8 cellular contexts compared by ENCODE assay signal in the genomic region with DNA sequence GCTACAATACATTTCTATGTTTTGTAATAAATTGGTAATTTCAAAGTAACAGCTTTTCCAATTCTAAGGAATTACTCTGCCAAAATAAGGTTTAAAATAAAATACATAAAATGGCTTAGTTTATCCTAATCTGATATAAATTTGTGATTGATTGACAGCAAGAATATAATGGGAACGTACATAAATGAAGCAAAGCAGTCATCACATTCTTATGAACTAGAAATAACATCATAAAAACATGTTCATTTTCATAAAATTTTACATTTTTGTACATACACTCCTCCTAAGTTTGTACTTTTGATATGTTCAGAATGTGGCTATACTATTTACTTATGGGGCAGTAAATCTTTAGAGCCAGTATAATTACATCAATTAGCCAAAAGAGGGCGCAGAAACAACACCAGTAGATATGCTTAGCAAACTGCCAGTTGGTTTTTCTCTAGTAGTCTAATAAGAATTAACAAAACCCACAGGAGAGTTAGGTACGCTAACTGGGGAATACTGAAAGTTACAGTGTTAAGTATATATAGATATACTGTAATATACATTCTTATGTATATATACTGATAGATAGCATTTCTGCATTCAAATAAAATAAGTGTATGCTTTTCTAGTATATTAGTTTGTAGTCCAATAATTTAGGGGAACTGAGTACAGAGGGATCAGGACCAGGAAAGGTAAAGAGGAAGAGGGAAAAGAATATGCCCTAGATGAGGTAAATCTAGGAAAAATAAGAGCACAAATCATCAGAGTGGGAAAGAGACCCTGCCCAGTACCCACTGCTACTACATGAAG.
DNase-seq lines count a peak whose midpoint lies in the region; ATAC-seq and TF ChIP-seq lines count a peak whose summit lies in the region.

No MANE protein-coding gene starts in this region.

- ATAC-seq in HG02798 (IDR thresholded peaks at IDR 0.05; ENCODE audit: poor library complexity, unreplicated experiment), result peak; percentile 90

- peak; percentile 39 for DNase-seq in AG08395 (ENCODE audit: low spot score)
- peak; percentile 7 for DNase-seq in GM13977 (ENCODE audit: low spot score)
- peak; percentile 60 for DNase-seq in NCI-H1436 treated with DMSO at 0.1 percent for 48 hours (lab: John Stamatoyannopoulos, UW)
- DNase-seq in hepatic stellate cell (ENCODE audit: low spot score), result peak; percentile 11
- DNase-seq in superior temporal gyrus (ENCODE audit: extremely low spot score), result peak; percentile 84
- no peak for DNase-seq in stimulated activated CD4-positive, alpha-beta T cell treated with anti-CD3 and anti-CD28 coated beads, Interleukin-2, amount 100 ng/mL, for 24 hours

- TF ChIP-seq CTCF in GM13977 (IDR thresholded peaks at IDR 0.05; ENCODE audit: extremely low read depth, insufficient read depth, missing control alignments) (peak; percentile 70), WI38 (IDR thresholded peaks at IDR 0.05; ENCODE audit: low read depth, low read length) (peak; percentile 51; the same call in 1 of the 2 replicates)

- no peak overlapping the region for H3K4me3 ChIP-seq in WI38 (ENCODE audit: low read depth, low read length)

- in situ Hi-C loops in GM13977 (cut with MboI; ENCODE audit: low pct_unique_long_range_greater_than_20kb, low sequenced_read_pairs, unreplicated experiment), result loop anchor here (10.0 kb wide), 1 partner anchor 148 kb away; no protein-coding TSS in a partner anchor

Comparison
In these comparisons a context has a peak if more than half of its experiments do, and no peak if none do; other contexts are left out.
1. DNase-seq: peak in AG08395 (single experiment), GM13977 (single experiment), NCI-H1436 treated with DMSO at 0.1 percent for 48 hours (single experiment), hepatic stellate cell (single experiment) and superior temporal gyrus (single experiment); none in stimulated activated CD4-positive, alpha-beta T cell treated with anti-CD3 and anti-CD28 coated beads, Interleukin-2, amount 100 ng/mL, for 24 hours (0 of 2).